Comparison of ENCODE assay signal across 8 cellular contexts in genomic region chr5:6837519-6838110, GRCh38.
DNase-seq lines count a peak whose midpoint lies in the region; ATAC-seq and TF ChIP-seq lines count a peak whose summit lies in the region.

No MANE protein-coding gene starts in this region.

- no peaks in the 10 kb centered on the region for H3K36me3 ChIP-seq in H7 (replicated peaks; ENCODE audit: control insufficient read depth, insufficient read depth, low read length)
- H3K36me3 ChIP-seq in right lobe of liver, result no peaks in the 10 kb centered on the region

- H3K36me3 Mint-ChIP-seq in activated CD4-positive, alpha-beta memory T cell treated with anti-CD3 and anti-CD28 coated beads for 36 hours, result no peaks in the 10 kb centered on the region

- peaks cover 3% of the 10 kb centered on the region for H3K4me1 Mint-ChIP-seq in activated CD4-positive, alpha-beta memory T cell treated with anti-CD3 and anti-CD28 coated beads for 36 hours (ENCODE audit: low read depth)

- no peaks in the 10 kb centered on the region for H3K4me1 ChIP-seq in right lobe of liver

- H3K9me3 ChIP-seq in right lobe of liver, result no peaks in the 10 kb centered on the region

- POLR2A ChIA-PET in activated CD4-positive, alpha-beta memory T cell treated with anti-CD3 and anti-CD28 coated beads for 36 hours (lab: Charles Lee), result no interaction called here

- H3K9me3 Mint-ChIP-seq in activated CD4-positive, alpha-beta memory T cell treated with anti-CD3 and anti-CD28 coated beads for 36 hours, result peaks cover 2% of the 10 kb centered on the region

- TF ChIP-seq CTCF in C4-2B (conservative IDR thresholded peaks at IDR 0.05) (peak; percentile 77), right lobe of liver (IDR thresholded peaks at IDR 0.05) (peak; percentile 11 to 42 (median 27))

- H3K27ac Mint-ChIP-seq in activated CD4-positive, alpha-beta memory T cell treated with anti-CD3 and anti-CD28 coated beads for 36 hours, result no peak overlapping the region

- H3K4me3 ChIP-seq in H7 (ENCODE audit: insufficient read depth, low read depth, low read length) (no peak overlapping the region), right lobe of liver (no peak overlapping the region)

- TF ChIP-seq POLR2A in right lobe of liver (IDR thresholded peaks at IDR 0.05), result no peak

- ATAC-seq in right lobe of liver, result no peak

- WGBS in right lobe of liver (ENCODE audit: insufficient coverage, low coverage, low lambda C conversion rate, missing lambda C conversion rate), result 39% methylated on average over 6 of the region's 9 CpGs

- no peak overlapping the region for H3K4me3 Mint-ChIP-seq in activated CD4-positive, alpha-beta memory T cell treated with anti-CD3 and anti-CD28 coated beads for 36 hours

- H3K27me3 ChIP-seq in H7 (ENCODE audit: control insufficient read depth, insufficient read depth, low read length) (no peaks in the 10 kb centered on the region), right lobe of liver (no peaks in the 10 kb centered on the region)

- peak; percentile 38 for DNase-seq in H7
- DNase-seq in activated CD4-positive, alpha-beta memory T cell treated with anti-CD3 and anti-CD28 coated beads for 36 hours, result peak; percentile 60
- DNase-seq in right lobe of liver, result no peak
- DNase-seq in NCI-H526 treated with DMSO at 0.1 percent for 48 hours (lab: John Stamatoyannopoulos, UW), result no peak
- no peak for DNase-seq in foreskin melanocyte
- DNase-seq in NCI-H1436 treated with DMSO at 0.1 percent for 48 hours (lab: John Stamatoyannopoulos, UW), result no peak
- no peak for DNase-seq in anterior cingulate cortex (lab: John Stamatoyannopoulos, UW)

- H3K27ac ChIP-seq in C4-2B (no peak overlapping the region), right lobe of liver (no peak overlapping the region)

- H3K27me3 Mint-ChIP-seq in activated CD4-positive, alpha-beta memory T cell treated with anti-CD3 and anti-CD28 coated beads for 36 hours, result peaks cover 10% of the 10 kb centered on the region

- CTCF ChIA-PET in activated CD4-positive, alpha-beta memory T cell treated with anti-CD3 and anti-CD28 coated beads for 36 hours (lab: Charles Lee), result interaction anchor here (1.1 to 1.8 kb wide), 4 partner anchors 11 to 71 kb away, joined by 5 to 19 read pairs (median 8); no protein-coding TSS in a partner anchor

- intact Hi-C loops in activated CD4-positive, alpha-beta memory T cell treated with anti-CD3 and anti-CD28 coated beads for 36 hours (cut with micrococcal nuclease), result loop anchor here (2.0 kb wide), 1 partner anchor 73 kb away; no protein-coding TSS in a partner anchor
- intact Hi-C loops in right lobe of liver (cut with DNase I), result no loop called here

Comparison
In these comparisons a context has a peak if more than half of its experiments do, and no peak if none do; other contexts are left out.
1. DNase-seq: peak in H7 (single experiment) and activated CD4-positive, alpha-beta memory T cell treated with anti-CD3 and anti-CD28 coated beads for 36 hours (single experiment); none in right lobe of liver (0 of 3), NCI-H526 treated with DMSO at 0.1 percent for 48 hours (single experiment), foreskin melanocyte (single experiment), NCI-H1436 treated with DMSO at 0.1 percent for 48 hours (single experiment) and anterior cingulate cortex (0 of 58).